ENCODE assay signal across 25 cellular contexts in the genomic region with DNA sequence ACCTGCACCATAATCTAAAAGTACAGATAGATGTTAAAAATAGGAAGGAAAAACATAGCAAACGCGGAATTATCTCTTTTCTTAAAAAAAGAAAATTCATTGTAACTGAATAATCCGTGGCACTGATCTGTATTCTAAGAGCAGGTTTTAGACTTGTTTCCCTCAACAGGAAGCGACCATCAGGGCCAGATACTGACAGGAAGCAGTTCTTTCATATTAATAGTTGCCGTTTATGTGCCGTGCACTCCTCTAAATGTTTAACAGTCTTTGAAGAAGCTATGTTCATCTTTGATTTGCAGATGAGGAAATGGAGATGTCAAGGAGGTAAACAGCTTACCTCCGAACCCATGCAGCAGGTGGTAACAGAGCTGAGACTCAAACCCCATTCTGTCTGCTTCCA. TPM values are rescaled to one million over a fixed set of nuclear protein-coding genes. Genes with fewer than 3 reads are reported as not detected.
DNase-seq lines count a peak whose midpoint lies in the region; ATAC-seq and TF ChIP-seq lines count a peak whose summit lies in the region.
"Had no signal": no experiment of that assay in that cellular context is flagged by ENCODE, and none has a peak within 500 bp of the region (broad histone marks: within the 10 kb centered on the region; RNA-seq: fewer than 3 reads in every experiment).

No MANE protein-coding gene starts in this region.

- H3K4me1 ChIP-seq in CD8-positive, alpha-beta memory T cell (ENCODE audit: insufficient read depth, low read length), result peaks cover 24% of the 10 kb centered on the region
- H3K4me1 ChIP-seq in mucosa of descending colon (ENCODE audit: low read depth) (no peaks in the 10 kb centered on the region), tibial artery (no peaks in the 10 kb centered on the region)
- H3K4me1 ChIP-seq: left ventricle myocardium inferior, Peyer's patch, right atrium auricular region had no signal

- TF ChIP-seq CTCF in WTC11 (IDR thresholded peaks at IDR 0.05) (no peak), mucosa of descending colon (IDR thresholded peaks at IDR 0.05) (no peak), tibial artery (IDR thresholded peaks at IDR 0.05) (no peak)

- H3K4me3 ChIP-seq in CD8-positive, alpha-beta memory T cell (ENCODE audit: low read length), result no peak overlapping the region
- H3K4me3 ChIP-seq in mucosa of descending colon, result no peak overlapping the region
- no peak overlapping the region for H3K4me3 ChIP-seq in tibial artery
- H3K4me3 ChIP-seq in MG63, result no peak overlapping the region
- H3K4me3 ChIP-seq: left ventricle myocardium inferior, Peyer's patch, right atrium auricular region had no signal

- H3K36me3 ChIP-seq in CD8-positive, alpha-beta memory T cell (ENCODE audit: insufficient read depth, low read length), result no peaks in the 10 kb centered on the region
- no peaks in the 10 kb centered on the region for H3K36me3 ChIP-seq in mucosa of descending colon (ENCODE audit: low read depth)
- no peaks in the 10 kb centered on the region for H3K36me3 ChIP-seq in tibial artery
- no peaks in the 10 kb centered on the region for H3K36me3 ChIP-seq in MG63
- H3K36me3 ChIP-seq: left ventricle myocardium inferior, Peyer's patch, right atrium auricular region, WERI-Rb-1 had no signal

- CTCF ChIA-PET in activated CD8-positive, alpha-beta memory T cell treated with anti-CD3 and anti-CD28 coated beads, Interleukin-2, amount 10 ng/mL, durations not matched to agents 7 days and 5 days (lab: Charles Lee), result interaction anchor here (0.9 to 2.7 kb wide), 5 partner anchors 10 to 38 kb away, joined by 3 to 13 read pairs (median 8); no protein-coding TSS in a partner anchor
- CTCF ChIA-PET in CD8-positive, alpha-beta memory T cell (lab: Charles Lee), result interaction anchor here (0.8 to 1.4 kb wide), 4 partner anchors 13 to 243 kb away, joined by 3 to 6 read pairs (median 3); no protein-coding TSS in a partner anchor
- CTCF ChIA-PET in WTC11 (lab: Charles Lee), result interaction anchor here (1.2 kb wide), 1 partner anchor 98 kb away, joined by 3 read pairs; no protein-coding TSS in a partner anchor

- H3K4me3 Mint-ChIP-seq in activated CD8-positive, alpha-beta memory T cell treated with anti-CD3 and anti-CD28 coated beads, Interleukin-2, amount 10 ng/mL, durations not matched to agents 7 days and 5 days, result no peak overlapping the region
- peak overlapping the region; percentile 7 to 65 (median 46) for H3K4me3 Mint-ChIP-seq in CD8-positive, alpha-beta memory T cell
- no peak overlapping the region for H3K4me3 Mint-ChIP-seq in WTC11

- no peaks in the 10 kb centered on the region for H3K27me3 ChIP-seq in CD8-positive, alpha-beta memory T cell (ENCODE audit: insufficient read depth, low read length, poor library complexity, severe bottlenecking)
- H3K27me3 ChIP-seq in tibial artery, result peaks cover 0 to 7% of the 10 kb centered on the region in 2 donors
- no peaks in the 10 kb centered on the region for H3K27me3 ChIP-seq in MG63
- H3K27me3 ChIP-seq: Peyer's patch, right atrium auricular region had no signal

- peaks cover 10% of the 10 kb centered on the region for H3K9me3 Mint-ChIP-seq in activated CD8-positive, alpha-beta memory T cell treated with anti-CD3 and anti-CD28 coated beads, Interleukin-2, amount 10 ng/mL, durations not matched to agents 7 days and 5 days (ENCODE audit: low read depth)
- H3K9me3 Mint-ChIP-seq in CD8-positive, alpha-beta memory T cell, result no peaks in the 10 kb centered on the region
- H3K9me3 Mint-ChIP-seq in WTC11, result no peaks in the 10 kb centered on the region; the same call in 1 of the 2 replicates

- peak overlapping the region; percentile 80 for H3K27ac Mint-ChIP-seq in activated CD8-positive, alpha-beta memory T cell treated with anti-CD3 and anti-CD28 coated beads, Interleukin-2, amount 10 ng/mL, durations not matched to agents 7 days and 5 days
- peak overlapping the region; percentile 22 to 90 (median 74) for H3K27ac Mint-ChIP-seq in CD8-positive, alpha-beta memory T cell
- no peak overlapping the region for H3K27ac Mint-ChIP-seq in WTC11

- no peak for DNase-seq in activated CD8-positive, alpha-beta memory T cell treated with anti-CD3 and anti-CD28 coated beads, Interleukin-2, amount 10 ng/mL, durations not matched to agents 7 days and 5 days
- DNase-seq in activated CD8-positive, alpha-beta memory T cell treated with anti-CD3 and anti-CD28 coated beads, Interleukin-2, amount 50 U/mL, for 4 hours, result no peak
- DNase-seq in CD8-positive, alpha-beta memory T cell, result peak in 1 of 5 donors; percentile 15
- DNase-seq in WTC11 (ENCODE audit: low spot score) (no peak), mucosa of descending colon (no peak), tibial artery (no peak), MG63 (no peak)
- DNase-seq: activated CD4-positive, alpha-beta T cell treated with anti-CD3 and anti-CD28 coated beads, Interleukin-2, amount 50 U/mL, for 48 hours; caudate nucleus; cortex of kidney; erythroblast; left ventricle myocardium inferior; mesenchymal stem cell; NCI-H1092; NCI-H1694; NCI-H446 treated with DMSO at 0.1 percent for 48 hours; NCI-H82; Peyer's patch; posterior cingulate gyrus; SHP77; WERI-Rb-1 had no signal

- H3K4me1 Mint-ChIP-seq in activated CD8-positive, alpha-beta memory T cell treated with anti-CD3 and anti-CD28 coated beads, Interleukin-2, amount 10 ng/mL, durations not matched to agents 7 days and 5 days, result peaks cover 51% of the 10 kb centered on the region
- H3K4me1 Mint-ChIP-seq in CD8-positive, alpha-beta memory T cell, result peaks cover 25 to 38% (median 26%) of the 10 kb centered on the region in 3 donors
- peaks cover 15% of the 10 kb centered on the region for H3K4me1 Mint-ChIP-seq in WTC11

- intact Hi-C loops in mucosa of descending colon (cut with DNase I, micrococcal nuclease), result no loop called here
- intact Hi-C loops in tibial artery (cut with DNase I; ENCODE audit: low total_unique reads), result no loop called here

- POLR2A ChIA-PET in CD8-positive, alpha-beta memory T cell (lab: Charles Lee), result interaction anchor here (0.9 kb wide), 1 partner anchor 16 kb away, joined by 5 read pairs; no protein-coding TSS in a partner anchor
- POLR2A ChIA-PET in WTC11 (lab: Charles Lee), result no interaction called here

- H3K27me3 Mint-ChIP-seq in activated CD8-positive, alpha-beta memory T cell treated with anti-CD3 and anti-CD28 coated beads, Interleukin-2, amount 10 ng/mL, durations not matched to agents 7 days and 5 days, result no peaks in the 10 kb centered on the region
- H3K27me3 Mint-ChIP-seq in CD8-positive, alpha-beta memory T cell, result no peaks in the 10 kb centered on the region
- H3K27me3 Mint-ChIP-seq in WTC11 (ENCODE audit: low read depth), result peaks cover 4% of the 10 kb centered on the region

- no peak for ATAC-seq in activated CD8-positive, alpha-beta memory T cell treated with anti-CD3 and anti-CD28 coated beads, Interleukin-2, amount 10 ng/mL, durations not matched to agents 7 days and 5 days
- ATAC-seq in WTC11, result peak; percentile 24; the same call in 1 of the 2 replicates
- ATAC-seq in mucosa of descending colon, result peak; percentile 21
- no peak for ATAC-seq in HG03520 (IDR thresholded peaks at IDR 0.05; ENCODE audit: unreplicated experiment)

- H3K27ac ChIP-seq in CD8-positive, alpha-beta memory T cell (ENCODE audit: low read depth, low read length), result no peak overlapping the region
- H3K27ac ChIP-seq in tibial artery, result no peak overlapping the region
- H3K27ac ChIP-seq: left ventricle myocardium inferior, Peyer's patch, right atrium auricular region, WERI-Rb-1 had no signal

- H3K36me3 Mint-ChIP-seq in activated CD8-positive, alpha-beta memory T cell treated with anti-CD3 and anti-CD28 coated beads, Interleukin-2, amount 10 ng/mL, durations not matched to agents 7 days and 5 days, result peaks cover 30% of the 10 kb centered on the region
- H3K36me3 Mint-ChIP-seq in CD8-positive, alpha-beta memory T cell, result peaks cover 0 to 4% (median 0%) of the 10 kb centered on the region in 3 donors
- no peaks in the 10 kb centered on the region for H3K36me3 Mint-ChIP-seq in WTC11

- no peaks in the 10 kb centered on the region for H3K9me3 ChIP-seq in CD8-positive, alpha-beta memory T cell (ENCODE audit: low read length)
- H3K9me3 ChIP-seq in mucosa of descending colon (no peaks in the 10 kb centered on the region), tibial artery (no peaks in the 10 kb centered on the region), MG63 (no peaks in the 10 kb centered on the region)
- H3K9me3 ChIP-seq: left ventricle myocardium inferior, Peyer's patch, right atrium auricular region had no signal

TF ChIP-seq in WTC11, 78 proteins besides CTCF, POLR2A, EP300 and RAD21 (continues in another document):
- TF ChIP-seq FOXP1 (CRISPR knock-in tag; IDR thresholded peaks at IDR 0.05; ENCODE audit: borderline replicate concordance) (no peak), ATF2 (CRISPR knock-in tag; IDR thresholded peaks at IDR 0.05; ENCODE audit: borderline replicate concordance, low read depth) (no peak), MLX (CRISPR knock-in tag; IDR thresholded peaks at IDR 0.05) (no peak)

RNA-seq across cellular contexts. Expression of gene DYNLRB2, which starts 23.6 kb away (rescaled TPM):
- total RNA-seq in activated CD8-positive, alpha-beta memory T cell treated with anti-CD3 and anti-CD28 coated beads, Interleukin-2, amount 10 ng/mL, durations not matched to agents 7 days and 5 days, result under 1 TPM in 1 of 2 experiments, not detected in 1; 0.76 TPM
- total RNA-seq in CD8-positive, alpha-beta memory T cell, result under 1 TPM in 1 of 2 experiments, not detected in 1; 0.58 TPM
- polyA plus RNA-seq in CD8-positive, alpha-beta memory T cell, result 0.83 TPM
- total RNA-seq in WTC11 (2021) (not detected in 3 replicates), mucosa of descending colon (not detected)
- not detected in 2 replicates for total RNA-seq in MG63 (2014; rRNA removed; shearing (Covaris generic); ENCODE audit: low replicate concordance)
- total RNA-seq: G401, HT-29, left ventricle myocardium inferior, Peyer's patch, right atrium auricular region had no signal

Comparison
In these comparisons a context has a peak if more than half of its experiments do, and no peak if none do; other contexts are left out.
1. ATAC-seq: peak in WTC11 (single experiment) and mucosa of descending colon (single experiment); none in activated CD8-positive, alpha-beta memory T cell treated with anti-CD3 and anti-CD28 coated beads, Interleukin-2, amount 10 ng/mL, durations not matched to agents 7 days and 5 days (single experiment) and HG03520 (single experiment).
2. H3K4me3 Mint-ChIP-seq: peak in CD8-positive, alpha-beta memory T cell (7 of 7); none in activated CD8-positive, alpha-beta memory T cell treated with anti-CD3 and anti-CD28 coated beads, Interleukin-2, amount 10 ng/mL, durations not matched to agents 7 days and 5 days (single experiment) and WTC11 (single experiment).